Comparison of ENCODE assay signal across 18 cellular contexts in the genomic region with DNA sequence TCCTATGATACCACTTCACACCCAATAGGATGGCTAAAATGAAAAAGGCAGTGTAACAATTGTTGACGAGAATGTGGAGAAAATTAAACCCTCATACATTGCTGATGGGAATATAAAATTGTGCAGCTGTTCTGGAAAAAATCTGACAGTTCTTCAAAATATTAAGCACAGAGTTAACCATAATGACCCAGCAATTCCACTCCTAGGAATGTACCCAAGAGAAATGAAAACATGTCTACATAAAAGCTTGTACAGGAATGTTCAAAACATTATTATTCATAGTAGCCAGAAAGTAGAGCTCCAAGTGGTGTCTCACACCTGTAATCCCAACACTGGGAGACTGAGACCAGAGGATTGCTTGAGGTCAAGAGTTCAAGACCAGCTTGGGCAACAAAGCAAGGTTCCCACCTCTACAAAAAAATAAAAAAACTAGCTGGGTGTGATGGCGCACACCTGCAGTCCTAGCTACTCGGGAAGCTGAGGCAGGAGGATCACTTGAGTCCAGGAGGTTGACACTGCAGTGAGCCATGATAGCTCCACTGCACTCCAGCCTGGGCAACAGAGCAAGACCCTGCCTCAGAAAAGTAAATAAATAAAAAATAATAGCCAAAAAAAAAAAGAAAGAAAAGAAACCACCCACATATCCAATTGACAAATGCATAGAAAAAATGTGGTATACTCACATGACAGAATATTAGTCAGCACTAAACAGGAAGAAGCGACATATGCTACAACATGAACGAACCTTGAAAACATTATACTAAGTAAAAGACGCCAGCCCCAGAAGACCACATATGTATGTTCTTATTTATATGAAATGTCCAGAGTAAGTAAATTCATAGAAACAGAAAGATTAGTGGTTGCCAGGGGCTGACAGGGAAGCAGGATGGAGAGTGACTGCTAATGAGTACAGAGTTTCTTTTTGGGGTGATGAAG. TPM values are rescaled to one million over a fixed set of nuclear protein-coding genes. Genes with fewer than 3 reads are reported as not detected.
A peak's percentile ranks its signal among the peaks of the same experiment; 100 is the strongest.
DNase-seq lines count a peak whose midpoint lies in the region; ATAC-seq and TF ChIP-seq lines count a peak whose summit lies in the region.
"Had no signal": no experiment of that assay in that cellular context is flagged by ENCODE, and none has a peak within 500 bp of the region (broad histone marks: within the 10 kb centered on the region; RNA-seq: fewer than 3 reads in every experiment).

No MANE protein-coding gene starts in this region.

- intact Hi-C loops in Caco-2 (cut with micrococcal nuclease; ENCODE audit: unreplicated experiment) = loop anchor here (5.0 kb wide), 1 partner anchor 183 kb away; no protein-coding TSS in a partner anchor

- H3K27ac ChIP-seq in CD4-positive, CD25-positive, alpha-beta regulatory T cell (ENCODE audit: insufficient read depth, low read length, poor library complexity, severe bottlenecking) = peak overlapping the region; percentile 34
- peak overlapping the region in 1 of 2 donors; percentile 99 for H3K27ac ChIP-seq in right atrium auricular region
- H3K27ac ChIP-seq: pancreas, tibial artery had no signal

- H3K9me3 ChIP-seq in CD4-positive, CD25-positive, alpha-beta regulatory T cell (ENCODE audit: control insufficient read depth in 2 of 2, low read length in 2 of 2) = no peaks in the 10 kb centered on the region
- H3K9me3 ChIP-seq in Caco-2 = no peaks in the 10 kb centered on the region
- no peaks in the 10 kb centered on the region for H3K9me3 ChIP-seq in right atrium auricular region
- H3K9me3 ChIP-seq: tibial artery had no signal

- H3K27me3 Mint-ChIP-seq in CD4-positive, CD25-positive, alpha-beta regulatory T cell = no peaks in the 10 kb centered on the region
- H3K27me3 Mint-ChIP-seq in Caco-2 (ENCODE audit: insufficient read depth, unreplicated experiment) = no peaks in the 10 kb centered on the region
- H3K27me3 Mint-ChIP-seq in activated naive CD8-positive, alpha-beta T cell treated with anti-CD3 and anti-CD28 coated beads, Interleukin-2, amount 50 U/mL, for 24 hours = peaks cover under 1% of the 10 kb centered on the region
- H3K27me3 Mint-ChIP-seq in memory B cell = no peaks in the 10 kb centered on the region

- peaks cover 32 to 82% (median 70%) of the 10 kb centered on the region in 4 donors for H3K4me1 Mint-ChIP-seq in CD4-positive, CD25-positive, alpha-beta regulatory T cell
- H3K4me1 Mint-ChIP-seq in Caco-2 (ENCODE audit: low read depth, unreplicated experiment) = peaks cover 22% of the 10 kb centered on the region
- peaks cover 71% of the 10 kb centered on the region for H3K4me1 Mint-ChIP-seq in activated naive CD8-positive, alpha-beta T cell treated with anti-CD3 and anti-CD28 coated beads, Interleukin-2, amount 50 U/mL, for 24 hours
- H3K4me1 Mint-ChIP-seq in memory B cell = peaks cover 46% of the 10 kb centered on the region

- H3K4me3 ChIP-seq in CD4-positive, CD25-positive, alpha-beta regulatory T cell (ENCODE audit: low read depth, low read length) = peak overlapping the region; percentile 13
- H3K4me3 ChIP-seq in Caco-2 (ENCODE audit: low read depth, low read length) = no peak overlapping the region
- no peak overlapping the region for H3K4me3 ChIP-seq in right atrium auricular region
- H3K4me3 ChIP-seq: pancreas, smooth muscle cell, tibial artery had no signal

- peak in 2 of 3 donors; percentile 11 to 29 for DNase-seq in CD4-positive, CD25-positive, alpha-beta regulatory T cell
- no peak for DNase-seq in Caco-2
- DNase-seq in activated naive CD8-positive, alpha-beta T cell treated with anti-CD3 and anti-CD28 coated beads, Interleukin-2, amount 50 U/mL, for 24 hours = no peak
- no peak for DNase-seq in memory B cell (ENCODE audit: low spot score in 2 of 2)
- no peak for DNase-seq in right atrium auricular region (ENCODE audit: low spot score)
- no peak for DNase-seq in HCEC 1CT
- DNase-seq: activated CD4-positive, alpha-beta T cell treated with anti-CD3 and anti-CD28 coated beads, Interleukin-2, amount 50 U/mL, for 1 hour; activated effector memory CD4-positive, alpha-beta T cell treated with Interleukin-2 at 50 U/mL for 16 hours; aorta; foreskin melanocyte; NCI-H1105 treated with DMSO at 0.1 percent for 48 hours; NCI-H2171; NCI-H748 treated with DMSO at 0.1 percent for 48 hours; pancreas; tibial artery had no signal

- H3K4me1 ChIP-seq in CD4-positive, CD25-positive, alpha-beta regulatory T cell (ENCODE audit: control insufficient read depth, insufficient read depth, low read length, poor library complexity, severe bottlenecking) = peaks cover 42% of the 10 kb centered on the region
- H3K4me1 ChIP-seq in Caco-2 (peaks cover 10% of the 10 kb centered on the region; the same call in 1 of the 2 replicates), right atrium auricular region (peaks cover 0 to 69% of the 10 kb centered on the region in 2 donors)

- peaks cover 3% of the 10 kb centered on the region for H3K36me3 Mint-ChIP-seq in CD4-positive, CD25-positive, alpha-beta regulatory T cell
- peaks cover 41% of the 10 kb centered on the region for H3K36me3 Mint-ChIP-seq in Caco-2 (ENCODE audit: insufficient read depth, unreplicated experiment)
- peaks cover 30% of the 10 kb centered on the region for H3K36me3 Mint-ChIP-seq in activated naive CD8-positive, alpha-beta T cell treated with anti-CD3 and anti-CD28 coated beads, Interleukin-2, amount 50 U/mL, for 24 hours (ENCODE audit: low read depth)
- H3K36me3 Mint-ChIP-seq in memory B cell = peaks cover 7% of the 10 kb centered on the region

- TF ChIP-seq CTCF in Caco-2 (IDR thresholded peaks at IDR 0.05; ENCODE audit: insufficient read depth in 1 of 2, low read depth in 1 of 2, low read length in 1 of 2, severe bottlenecking in 1 of 2, unreplicated experiment in 1 of 2) = no peak
- no peak for TF ChIP-seq CTCF in right atrium auricular region (IDR thresholded peaks at IDR 0.05)

- no peaks in the 10 kb centered on the region for H3K36me3 ChIP-seq in CD4-positive, CD25-positive, alpha-beta regulatory T cell (ENCODE audit: control insufficient read depth, insufficient read depth, low read length)
- no peaks in the 10 kb centered on the region for H3K36me3 ChIP-seq in Caco-2 (ENCODE audit: control insufficient read depth, insufficient read depth, low read length)
- H3K36me3 ChIP-seq in right atrium auricular region = no peaks in the 10 kb centered on the region
- H3K36me3 ChIP-seq: pancreas, tibial artery had no signal

- no TSS peak for BruUV-seq in Caco-2 (replicated peaks; lab: Mats Ljungman, UMichigan)

- no peak for ATAC-seq in CD4-positive, CD25-positive, alpha-beta regulatory T cell (ENCODE audit: low read depth in 2 of 2)
- no peak for ATAC-seq in activated naive CD8-positive, alpha-beta T cell treated with anti-CD3 and anti-CD28 coated beads, Interleukin-2, amount 50 U/mL, for 24 hours
- ATAC-seq in memory B cell (ENCODE audit: low read depth) (no peak), HG03460 (IDR thresholded peaks at IDR 0.05; ENCODE audit: unreplicated experiment) (no peak), HG03097 (IDR thresholded peaks at IDR 0.05; ENCODE audit: low FRiP score, unreplicated experiment) (no peak)
- ATAC-seq: pancreas had no signal

- POLR2A ChIA-PET in Caco-2 (lab: Charles Lee) = no interaction called here

- CTCF ChIA-PET in Caco-2 (lab: Charles Lee) = no interaction called here

- H3K4me3 Mint-ChIP-seq in CD4-positive, CD25-positive, alpha-beta regulatory T cell = peak overlapping the region; percentile 43 to 92 (median 60)
- H3K4me3 Mint-ChIP-seq in Caco-2 (ENCODE audit: unreplicated experiment) = peak overlapping the region; percentile 25
- peak overlapping the region; percentile 37 for H3K4me3 Mint-ChIP-seq in activated naive CD8-positive, alpha-beta T cell treated with anti-CD3 and anti-CD28 coated beads, Interleukin-2, amount 50 U/mL, for 24 hours
- H3K4me3 Mint-ChIP-seq in memory B cell = no peak overlapping the region

- no peaks in the 10 kb centered on the region for H3K27me3 ChIP-seq in CD4-positive, CD25-positive, alpha-beta regulatory T cell (ENCODE audit: control insufficient read depth, insufficient read depth, low read length)
- H3K27me3 ChIP-seq in Caco-2 (replicated peaks; ENCODE audit: control insufficient read depth, insufficient read depth, low read length) (no peaks in the 10 kb centered on the region), right atrium auricular region (no peaks in the 10 kb centered on the region)
- H3K27me3 ChIP-seq: pancreas, tibial artery had no signal

- peak overlapping the region in 2 of 3 donors; percentile 20 to 30 for H3K27ac Mint-ChIP-seq in CD4-positive, CD25-positive, alpha-beta regulatory T cell
- no peak overlapping the region for H3K27ac Mint-ChIP-seq in Caco-2 (ENCODE audit: unreplicated experiment)
- no peak overlapping the region for H3K27ac Mint-ChIP-seq in activated naive CD8-positive, alpha-beta T cell treated with anti-CD3 and anti-CD28 coated beads, Interleukin-2, amount 50 U/mL, for 24 hours
- peak overlapping the region; percentile 41 for H3K27ac Mint-ChIP-seq in memory B cell

- peaks cover 0 to 2% (median 0%) of the 10 kb centered on the region in 7 donors for H3K9me3 Mint-ChIP-seq in CD4-positive, CD25-positive, alpha-beta regulatory T cell
- H3K9me3 Mint-ChIP-seq in Caco-2 (ENCODE audit: unreplicated experiment) = no peaks in the 10 kb centered on the region
- no peaks in the 10 kb centered on the region for H3K9me3 Mint-ChIP-seq in activated naive CD8-positive, alpha-beta T cell treated with anti-CD3 and anti-CD28 coated beads, Interleukin-2, amount 50 U/mL, for 24 hours
- no peaks in the 10 kb centered on the region for H3K9me3 Mint-ChIP-seq in memory B cell

RNA-seq across cellular contexts. Expression of a gene that starts 5.0 kb away (rescaled TPM):
- total RNA-seq in CD4-positive, CD25-positive, alpha-beta regulatory T cell = 51.3 TPM
- 10 to 100 TPM; 64.8 to 72.6 (median 67.4) TPM for polyA plus RNA-seq in CD4-positive, CD25-positive, alpha-beta regulatory T cell
- total RNA-seq in Caco-2 (2022) = 156 and 159 TPM in 2 replicates
- 100 to 1,000 TPM in 1 of 2 donors, 10 to 100 TPM in 1; 77.9 to 128 TPM for total RNA-seq in right atrium auricular region

Comparison
In these comparisons a context has a peak if more than half of its experiments do, and no peak if none do; other contexts are left out.
1. DNase-seq: peak in CD4-positive, CD25-positive, alpha-beta regulatory T cell (2 of 3); none in Caco-2 (0 of 2), activated naive CD8-positive, alpha-beta T cell treated with anti-CD3 and anti-CD28 coated beads, Interleukin-2, amount 50 U/mL, for 24 hours (single experiment), memory B cell (0 of 2), right atrium auricular region (single experiment) and HCEC 1CT (single experiment).
2. H3K27ac Mint-ChIP-seq: peak in CD4-positive, CD25-positive, alpha-beta regulatory T cell (2 of 3) and memory B cell (single experiment); none in Caco-2 (single experiment) and activated naive CD8-positive, alpha-beta T cell treated with anti-CD3 and anti-CD28 coated beads, Interleukin-2, amount 50 U/mL, for 24 hours (single experiment).